21 cellular contexts compared by ENCODE assay signal in the genomic region with DNA sequence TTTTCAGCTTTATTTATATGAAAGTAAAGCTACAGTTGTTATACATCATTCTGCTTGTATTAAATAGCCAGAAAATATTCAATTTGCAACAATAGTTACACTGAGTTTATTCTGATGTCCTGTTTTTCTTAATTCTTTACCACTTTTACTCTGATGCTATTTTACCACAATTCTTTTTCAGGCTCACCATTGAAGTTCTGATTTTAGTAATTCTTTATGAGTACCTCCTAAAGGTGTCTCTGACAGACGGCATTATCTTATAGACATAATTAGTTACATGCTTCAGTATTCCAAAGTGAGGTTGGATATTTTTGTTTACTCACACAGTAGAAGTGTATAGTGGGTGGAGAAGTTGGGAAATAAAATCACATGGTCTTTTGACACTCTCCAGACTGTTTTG.
"Had no signal": no experiment of that assay in that cellular context is flagged by ENCODE, and none has a peak within 500 bp of the region (broad histone marks: within the 10 kb centered on the region; RNA-seq: fewer than 3 reads in every experiment).

No MANE protein-coding gene starts in this region.

- H3K4me2 ChIP-seq: PC-9, SK-N-SH had no signal

- H3K4me1 ChIP-seq: adrenal gland, body of pancreas had no signal

- DNase-seq: activated CD4-positive, alpha-beta T cell treated with anti-CD3 and anti-CD28 coated beads for 4 hours; activated CD8-positive, alpha-beta memory T cell treated with anti-CD3 and anti-CD28 coated beads, Interleukin-2, amount 50 U/mL, for 48 hours; activated CD8-positive, alpha-beta T cell treated with anti-CD3 and anti-CD28 coated beads for 36 hours; activated naive CD4-positive, alpha-beta T cell treated with anti-CD3 and anti-CD28 coated beads, Interleukin-2, amount 50 U/mL, for 16 hours; activated naive CD8-positive, alpha-beta T cell treated with anti-CD3 and anti-CD28 coated beads, Interleukin-2, amount 10 ng/mL, durations not matched to agents 7 days and 5 days; activated T-cell treated with anti-CD3 and anti-CD28 coated beads, Interleukin-2, amount 50 U/mL, for 1 hour; adrenal gland; aorta; body of pancreas; central memory CD4-positive, alpha-beta T cell; MM.1S; NCI-H1105; NCI-H1436 treated with DMSO at 0.1 percent for 48 hours; NCI-H187; NCI-H2081; NCI-H524; PC-9; SIG-M5; SK-N-SH; T-helper 1 cell; WERI-Rb-1 had no signal

- H3K9me3 ChIP-seq: body of pancreas, SK-N-SH had no signal

- H3K36me3 ChIP-seq: adrenal gland, WERI-Rb-1 had no signal

- H3K27me3 ChIP-seq: adrenal gland, body of pancreas had no signal

- H2AFZ ChIP-seq: PC-9 had no signal

- H3K27ac ChIP-seq: adrenal gland, body of pancreas, PC-9, WERI-Rb-1 had no signal

- H3K9me2 ChIP-seq: SK-N-SH had no signal

- H3K4me3 ChIP-seq: adrenal gland, body of pancreas, PC-9 had no signal

- ATAC-seq: activated CD8-positive, alpha-beta T cell treated with anti-CD3 and anti-CD28 coated beads for 36 hours; body of pancreas had no signal
